11 cellular contexts compared by ENCODE assay signal in genomic region chr3:30690199-30690598, GRCh38.
A peak's percentile ranks its signal among the peaks of the same experiment; 100 is the strongest.
DNase-seq lines count a peak whose midpoint lies in the region; ATAC-seq and TF ChIP-seq lines count a peak whose summit lies in the region.
"Had no signal": no experiment of that assay in that cellular context is flagged by ENCODE, and none has a peak within 500 bp of the region (broad histone marks: within the 10 kb centered on the region; RNA-seq: fewer than 3 reads in every experiment).

No MANE protein-coding gene starts in this region.

- no peak overlapping the region for H2BK12ac ChIP-seq in neuronal stem cell (ENCODE audit: low read length)

- TF ChIP-seq CTCF in HFFc6 (IDR thresholded peaks at IDR 0.05) (no peak), lower leg skin (IDR thresholded peaks at IDR 0.05) (no peak)

- peak overlapping the region; percentile 90; the same call in 1 of the 2 replicates for H3K27ac Mint-ChIP-seq in HFFc6
- peak overlapping the region; percentile 93 for H3K27ac Mint-ChIP-seq in central memory CD8-positive, alpha-beta T cell (ENCODE audit: low read depth)

- no peak overlapping the region for H2BK15ac ChIP-seq in neuronal stem cell (ENCODE audit: low read length)

- H3K36me3 Mint-ChIP-seq in HFFc6 (ENCODE audit: low read depth): peaks cover 56% of the 10 kb centered on the region
- peaks cover 67% of the 10 kb centered on the region for H3K36me3 Mint-ChIP-seq in central memory CD8-positive, alpha-beta T cell (ENCODE audit: insufficient read depth)

- H2BK5ac ChIP-seq in neuronal stem cell (ENCODE audit: low read length): no peak overlapping the region

- intact Hi-C loops in lower leg skin (cut with DNase I; ENCODE audit: low total_unique reads) (loop anchor here (10.0 kb wide), 1 partner anchor 575 kb away; no protein-coding TSS in a partner anchor), posterior cingulate gyrus (cut with DNase I) (loop anchor here (5.0 kb wide), 2 partner anchors 578 to 648 kb away; no protein-coding TSS in a partner anchor)

- H4K8ac ChIP-seq in neuronal stem cell (ENCODE audit: low read depth, low read length): no peak overlapping the region

- no peaks in the 10 kb centered on the region for H3K79me1 ChIP-seq in neuronal stem cell (ENCODE audit: low read depth, low read length)

- H3K4me3 Mint-ChIP-seq in HFFc6: no peak overlapping the region
- H3K4me3 Mint-ChIP-seq in central memory CD8-positive, alpha-beta T cell: no peak overlapping the region

- H3K36me3 ChIP-seq in rectal smooth muscle tissue (ENCODE audit: control insufficient read depth, insufficient read depth, low read length) (peaks cover 13% of the 10 kb centered on the region), neuronal stem cell (replicated peaks in 1 of 2; ENCODE audit: control insufficient read depth in 2 of 2, insufficient read depth in 2 of 2, low read length in 2 of 2) (peaks cover 0 to 93% of the 10 kb centered on the region in 2 donors)

- no peak overlapping the region for H2AK5ac ChIP-seq in neuronal stem cell (ENCODE audit: low read depth, low read length)

- no peak for ATAC-seq in central memory CD8-positive, alpha-beta T cell (replicated peaks; ENCODE audit: extremely low read depth, poor library complexity, severe bottlenecking)

- H3K4me3 ChIP-seq in rectal smooth muscle tissue (ENCODE audit: low read length) (no peak overlapping the region), lower leg skin (ENCODE audit: low read depth, poor library complexity, severe bottlenecking) (no peak overlapping the region), neuronal stem cell (ENCODE audit: low read length in 2 of 2) (no peak overlapping the region)

- DNase-seq in NCI-H748 (lab: John Stamatoyannopoulos, UW; ENCODE audit: unreplicated experiment) (peak; percentile 33), NCI-H748 treated with DMSO at 0.1 percent for 48 hours (lab: John Stamatoyannopoulos, UW) (no peak), HFFc6 (no peak), lower leg skin (ENCODE audit: low spot score in 2 of 2) (no peak), neuronal stem cell (ENCODE audit: low spot score) (no peak), posterior cingulate gyrus (no peak)
- DNase-seq in central memory CD8-positive, alpha-beta T cell (ENCODE audit: low spot score in 2 of 2): no peak
- DNase-seq: 8988T, dorsolateral prefrontal cortex, NCI-H510A had no signal

- H3K18ac ChIP-seq in neuronal stem cell (ENCODE audit: low read length): no peak overlapping the region

- H2BK120ac ChIP-seq in neuronal stem cell (ENCODE audit: low read depth, low read length): no peak overlapping the region

- H2AFZ ChIP-seq in neuronal stem cell (ENCODE audit: low read length): no peak overlapping the region

- no peaks in the 10 kb centered on the region for H3K27me3 Mint-ChIP-seq in HFFc6 (ENCODE audit: insufficient read depth)
- H3K27me3 Mint-ChIP-seq in central memory CD8-positive, alpha-beta T cell: no peaks in the 10 kb centered on the region

- no peak overlapping the region for H3K4me2 ChIP-seq in neuronal stem cell (ENCODE audit: insufficient read depth, low read length, poor library complexity, severe bottlenecking)

- H3K9ac ChIP-seq in rectal smooth muscle tissue (ENCODE audit: low read length) (no peak overlapping the region), neuronal stem cell (ENCODE audit: low read depth, low read length, poor library complexity) (no peak overlapping the region)

- H3K27me3 ChIP-seq in rectal smooth muscle tissue (ENCODE audit: control insufficient read depth, insufficient read depth, low read length) (no peaks in the 10 kb centered on the region), neuronal stem cell (ENCODE audit: control insufficient read depth in 3 of 3, insufficient read depth in 3 of 3, low read depth in 1 of 3, low read length in 3 of 3) (no peaks in the 10 kb centered on the region)
- H3K27me3 ChIP-seq: dorsolateral prefrontal cortex had no signal

- 87 to 91% methylated on average over 2 of the region's 2 CpGs for WGBS in lower leg skin, 2 donors
- no CpG with 5 or more reads among the region's 2 CpGs for WGBS in neuronal stem cell (ENCODE audit: extremely low coverage in 2 of 2, insufficient read length in 2 of 2, insufficient replicate concordance in 1 of 2), 2 donors

- H4K91ac ChIP-seq in neuronal stem cell (ENCODE audit: low read depth, low read length, poor library complexity): no peak overlapping the region

- no peak for TF ChIP-seq POLR2A in lower leg skin (IDR thresholded peaks at IDR 0.05)

- H3K4me1 Mint-ChIP-seq in HFFc6 (ENCODE audit: low read depth): peaks cover 72% of the 10 kb centered on the region
- H3K4me1 Mint-ChIP-seq in central memory CD8-positive, alpha-beta T cell: peaks cover 63% of the 10 kb centered on the region

- no peak overlapping the region for H3K4ac ChIP-seq in neuronal stem cell (ENCODE audit: low read length)

- no peak overlapping the region for H3K14ac ChIP-seq in neuronal stem cell (ENCODE audit: low read length)

- H3K23ac ChIP-seq in neuronal stem cell (ENCODE audit: low read depth, low read length, poor library complexity): no peak overlapping the region

- peaks cover 42% of the 10 kb centered on the region for H3K4me1 ChIP-seq in rectal smooth muscle tissue (ENCODE audit: control insufficient read depth, insufficient read depth, low read length)
- peaks cover 0 to 2% of the 10 kb centered on the region in 2 donors for H3K4me1 ChIP-seq in neuronal stem cell (ENCODE audit: control insufficient read depth in 2 of 2, insufficient read depth in 1 of 2, low read depth in 1 of 2, low read length in 2 of 2)

- H3K9me3 Mint-ChIP-seq in HFFc6: no peaks in the 10 kb centered on the region
- no peaks in the 10 kb centered on the region for H3K9me3 Mint-ChIP-seq in central memory CD8-positive, alpha-beta T cell

- H3K27ac ChIP-seq in rectal smooth muscle tissue (ENCODE audit: low read depth, low read length): peak overlapping the region; percentile 70
- H3K27ac ChIP-seq in neuronal stem cell (replicated peaks; ENCODE audit: low read length): no peak overlapping the region

- peaks cover 0 to 5% of the 10 kb centered on the region in 2 donors for H3K9me3 ChIP-seq in neuronal stem cell (replicated peaks in 1 of 2; ENCODE audit: control insufficient read depth in 2 of 2, insufficient read depth in 1 of 2, low read depth in 1 of 2, low read length in 2 of 2)
